ENCODE assay signal across 1 cellular context in the genomic region with DNA sequence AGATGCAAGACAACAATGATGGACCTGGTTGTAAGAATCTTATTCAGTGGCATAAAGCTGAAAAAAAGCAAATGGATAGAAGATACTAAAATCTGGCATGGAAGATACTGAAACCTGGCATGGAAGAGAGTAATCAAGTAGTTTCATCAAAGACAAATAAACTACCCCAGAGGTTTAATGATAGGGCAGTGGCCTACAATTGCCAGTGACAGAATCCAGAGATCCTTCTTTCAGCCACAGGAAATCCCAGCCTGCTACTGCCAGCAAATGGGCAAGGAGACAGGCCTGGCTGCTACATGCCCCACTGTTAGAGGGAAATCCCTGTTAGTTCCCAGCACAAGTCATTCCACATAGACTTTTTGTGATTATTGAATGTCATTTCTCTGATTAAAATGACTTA.
TF ChIP-seq lines count a peak whose summit lies in the region.

No MANE protein-coding gene starts in this region.

TF ChIP-seq in SK-N-SH, 30 proteins besides CTCF, POLR2A, EP300 and RAD21 (continued from another document):
- TF ChIP-seq, protein P1, sequence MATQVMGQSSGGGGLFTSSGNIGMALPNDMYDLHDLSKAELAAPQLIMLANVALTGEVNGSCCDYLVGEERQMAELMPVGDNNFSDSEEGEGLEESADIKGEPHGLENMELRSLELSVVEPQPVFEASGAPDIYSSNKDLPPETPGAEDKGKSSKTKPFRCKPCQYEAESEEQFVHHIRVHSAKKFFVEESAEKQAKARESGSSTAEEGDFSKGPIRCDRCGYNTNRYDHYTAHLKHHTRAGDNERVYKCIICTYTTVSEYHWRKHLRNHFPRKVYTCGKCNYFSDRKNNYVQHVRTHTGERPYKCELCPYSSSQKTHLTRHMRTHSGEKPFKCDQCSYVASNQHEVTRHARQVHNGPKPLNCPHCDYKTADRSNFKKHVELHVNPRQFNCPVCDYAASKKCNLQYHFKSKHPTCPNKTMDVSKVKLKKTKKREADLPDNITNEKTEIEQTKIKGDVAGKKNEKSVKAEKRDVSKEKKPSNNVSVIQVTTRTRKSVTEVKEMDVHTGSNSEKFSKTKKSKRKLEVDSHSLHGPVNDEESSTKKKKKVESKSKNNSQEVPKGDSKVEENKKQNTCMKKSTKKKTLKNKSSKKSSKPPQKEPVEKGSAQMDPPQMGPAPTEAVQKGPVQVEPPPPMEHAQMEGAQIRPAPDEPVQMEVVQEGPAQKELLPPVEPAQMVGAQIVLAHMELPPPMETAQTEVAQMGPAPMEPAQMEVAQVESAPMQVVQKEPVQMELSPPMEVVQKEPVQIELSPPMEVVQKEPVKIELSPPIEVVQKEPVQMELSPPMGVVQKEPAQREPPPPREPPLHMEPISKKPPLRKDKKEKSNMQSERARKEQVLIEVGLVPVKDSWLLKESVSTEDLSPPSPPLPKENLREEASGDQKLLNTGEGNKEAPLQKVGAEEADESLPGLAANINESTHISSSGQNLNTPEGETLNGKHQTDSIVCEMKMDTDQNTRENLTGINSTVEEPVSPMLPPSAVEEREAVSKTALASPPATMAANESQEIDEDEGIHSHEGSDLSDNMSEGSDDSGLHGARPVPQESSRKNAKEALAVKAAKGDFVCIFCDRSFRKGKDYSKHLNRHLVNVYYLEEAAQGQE (IDR thresholded peaks at IDR 0.05; ENCODE audit: low read depth, low read length): no peak
- no peak for TF ChIP-seq POLR2AphosphoS5 (IDR thresholded peaks at IDR 0.05; ENCODE audit: low read depth, low read length)
- TF ChIP-seq, protein P2, sequence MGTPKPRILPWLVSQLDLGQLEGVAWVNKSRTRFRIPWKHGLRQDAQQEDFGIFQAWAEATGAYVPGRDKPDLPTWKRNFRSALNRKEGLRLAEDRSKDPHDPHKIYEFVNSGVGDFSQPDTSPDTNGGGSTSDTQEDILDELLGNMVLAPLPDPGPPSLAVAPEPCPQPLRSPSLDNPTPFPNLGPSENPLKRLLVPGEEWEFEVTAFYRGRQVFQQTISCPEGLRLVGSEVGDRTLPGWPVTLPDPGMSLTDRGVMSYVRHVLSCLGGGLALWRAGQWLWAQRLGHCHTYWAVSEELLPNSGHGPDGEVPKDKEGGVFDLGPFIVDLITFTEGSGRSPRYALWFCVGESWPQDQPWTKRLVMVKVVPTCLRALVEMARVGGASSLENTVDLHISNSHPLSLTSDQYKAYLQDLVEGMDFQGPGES (IDR thresholded peaks at IDR 0.05; ENCODE audit: low read depth, low read length): no peak
- TF ChIP-seq NRF1 (IDR thresholded peaks at IDR 0.05; ENCODE audit: low read depth, low read length): no peak
- TF ChIP-seq ZBTB33 (IDR thresholded peaks at IDR 0.05; ENCODE audit: borderline replicate concordance, low read depth): no peak
- TF ChIP-seq, protein P3, sequence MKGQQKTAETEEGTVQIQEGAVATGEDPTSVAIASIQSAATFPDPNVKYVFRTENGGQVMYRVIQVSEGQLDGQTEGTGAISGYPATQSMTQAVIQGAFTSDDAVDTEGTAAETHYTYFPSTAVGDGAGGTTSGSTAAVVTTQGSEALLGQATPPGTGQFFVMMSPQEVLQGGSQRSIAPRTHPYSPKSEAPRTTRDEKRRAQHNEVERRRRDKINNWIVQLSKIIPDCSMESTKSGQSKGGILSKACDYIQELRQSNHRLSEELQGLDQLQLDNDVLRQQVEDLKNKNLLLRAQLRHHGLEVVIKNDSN (IDR thresholded peaks at IDR 0.05; ENCODE audit: borderline replicate concordance, low read depth): no peak
- peak; percentile 61; the same call in 1 of the 2 replicates for TF ChIP-seq MXI1 (IDR thresholded peaks at IDR 0.05; ENCODE audit: low read depth, low read length)
- TF ChIP-seq NFIC (IDR thresholded peaks at IDR 0.05; ENCODE audit: borderline replicate concordance): no peak
- TF ChIP-seq FOXJ3 (CRISPR knock-in tag; IDR thresholded peaks at IDR 0.05): peak; percentile 62; the same call in 1 of the 2 replicates
- TF ChIP-seq SMC3 (IDR thresholded peaks at IDR 0.05; ENCODE audit: low read depth, low read length): no peak
- no peak for TF ChIP-seq YY1 (IDR thresholded peaks at IDR 0.05; ENCODE audit: low read depth)
- TF ChIP-seq ELF1 (IDR thresholded peaks at IDR 0.05): no peak
